Comparison of ENCODE assay signal across 25 cellular contexts in the genomic region with DNA sequence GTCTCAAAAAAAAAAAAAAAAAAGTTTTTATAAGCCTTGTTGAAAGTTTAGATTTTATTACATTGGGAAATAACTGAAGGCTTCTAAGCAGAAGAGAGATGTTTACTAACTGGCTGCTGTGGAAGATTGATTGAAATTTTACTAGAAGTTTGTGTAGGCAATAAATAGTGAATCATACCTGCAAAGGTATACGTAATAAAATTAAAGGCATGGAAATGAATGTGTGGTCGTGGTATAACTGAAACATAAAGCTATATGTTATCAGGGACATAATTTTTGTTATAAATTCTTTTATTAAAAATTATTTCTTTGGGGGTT. TPM values are rescaled to one million over a fixed set of nuclear protein-coding genes. Genes with fewer than 3 reads are reported as not detected.
"Had no signal": no experiment of that assay in that cellular context is flagged by ENCODE, and none has a peak within 500 bp of the region (broad histone marks: within the 10 kb centered on the region; RNA-seq: fewer than 3 reads in every experiment).

No MANE protein-coding gene starts in this region.

- ATAC-seq: activated naive CD8-positive, alpha-beta T cell treated with anti-CD3 and anti-CD28 coated beads, Interleukin-2, amount 50 U/mL, for 24 hours; left lobe of liver; lower lobe of right lung; naive thymus-derived CD4-positive, alpha-beta T cell had no signal

- H3K36me3 ChIP-seq: thoracic aorta, upper lobe of left lung had no signal

- H3K27ac ChIP-seq: lower lobe of right lung, spleen, thoracic aorta, upper lobe of left lung had no signal

- H3K9me3 Mint-ChIP-seq: activated naive CD8-positive, alpha-beta T cell treated with anti-CD3 and anti-CD28 coated beads, Interleukin-2, amount 50 U/mL, for 24 hours; activated T-cell treated with anti-CD3 and anti-CD28 coated beads, Interleukin-2, amount 50 U/mL, for 4 hours; naive thymus-derived CD4-positive, alpha-beta T cell had no signal

- H3K27me3 Mint-ChIP-seq: activated naive CD8-positive, alpha-beta T cell treated with anti-CD3 and anti-CD28 coated beads, Interleukin-2, amount 50 U/mL, for 24 hours; naive thymus-derived CD4-positive, alpha-beta T cell; progenitor cell of endocrine pancreas had no signal

- H3K4me3 ChIP-seq: lower lobe of right lung, SK-N-MC, spleen, thoracic aorta, upper lobe of left lung had no signal

- FAIRE-seq: kidney had no signal

- DNase-seq: activated CD4-positive, CD25-positive, alpha-beta regulatory T cell treated with anti-CD3 and anti-CD28 coated beads, Interleukin-2, amount 50 U/mL, for 72 hours; activated effector memory CD4-positive, alpha-beta T cell treated with Interleukin-2 at 50 U/mL for 16 hours; activated naive CD4-positive, alpha-beta T cell treated with anti-CD3 and anti-CD28 coated beads, Interleukin-2, amount 50 U/mL, for 16 hours; activated naive CD8-positive, alpha-beta T cell treated with anti-CD3 and anti-CD28 coated beads, Interleukin-2, amount 50 U/mL, for 24 hours; activated T-cell treated with anti-CD3 and anti-CD28 coated beads, Interleukin-2, amount 50 U/mL, for 4 hours; cortex of kidney; effector CD4-positive, alpha-beta T cell; erythroblast; foreskin fibroblast; kidney; lower lobe of right lung; mesendoderm; naive thymus-derived CD4-positive, alpha-beta T cell; spleen; stimulated activated CD4-positive, alpha-beta T cell treated with anti-CD3 and anti-CD28 coated beads, Interleukin-4, amount 100 ng/mL, for 1 hour; stimulated activated naive CD4-positive, alpha-beta T cell treated with Interleukin-2 at 50 U/mL for 16 hours had no signal

- H3K4me3 Mint-ChIP-seq: activated naive CD8-positive, alpha-beta T cell treated with anti-CD3 and anti-CD28 coated beads, Interleukin-2, amount 50 U/mL, for 24 hours had no signal

- H3K27me3 ChIP-seq: spleen, upper lobe of left lung had no signal

- H3K9me3 ChIP-seq: lower lobe of right lung, spleen, thoracic aorta, upper lobe of left lung had no signal

RNA-seq across cellular contexts. Expression of a gene that starts 39.2 kb away (rescaled TPM):
- total RNA-seq: activated T-cell treated with anti-CD3 and anti-CD28 coated beads, Interleukin-2, amount 50 U/mL, for 4 hours; cerebellum; fibroblast of lung; kidney; left lobe of liver; lower lobe of right lung; naive thymus-derived CD4-positive, alpha-beta T cell; osteocyte; progenitor cell of endocrine pancreas; spleen; T-helper 2 cell treated with Interferon-gamma antibody and Interleukin-4, amounts not matched to agents 100 ng/mL and 5 ng/mL, for 36 hours; thoracic aorta; upper lobe of left lung had no signal
- polyA plus RNA-seq: fibroblast of lung; naive thymus-derived CD4-positive, alpha-beta T cell; spleen had no signal
